Comparison of ENCODE assay signal across 1 cellular context in genomic region chr20:31837896-31838397, GRCh38.
TF ChIP-seq lines count a peak whose summit lies in the region.

No MANE protein-coding gene starts in this region.

TF ChIP-seq in SK-N-SH treated with all-trans-retinoic acid at 6 μM for 48 hours, 23 proteins besides CTCF, POLR2A, EP300 and RAD21 (continued from another document):
- TF ChIP-seq, protein P1, sequence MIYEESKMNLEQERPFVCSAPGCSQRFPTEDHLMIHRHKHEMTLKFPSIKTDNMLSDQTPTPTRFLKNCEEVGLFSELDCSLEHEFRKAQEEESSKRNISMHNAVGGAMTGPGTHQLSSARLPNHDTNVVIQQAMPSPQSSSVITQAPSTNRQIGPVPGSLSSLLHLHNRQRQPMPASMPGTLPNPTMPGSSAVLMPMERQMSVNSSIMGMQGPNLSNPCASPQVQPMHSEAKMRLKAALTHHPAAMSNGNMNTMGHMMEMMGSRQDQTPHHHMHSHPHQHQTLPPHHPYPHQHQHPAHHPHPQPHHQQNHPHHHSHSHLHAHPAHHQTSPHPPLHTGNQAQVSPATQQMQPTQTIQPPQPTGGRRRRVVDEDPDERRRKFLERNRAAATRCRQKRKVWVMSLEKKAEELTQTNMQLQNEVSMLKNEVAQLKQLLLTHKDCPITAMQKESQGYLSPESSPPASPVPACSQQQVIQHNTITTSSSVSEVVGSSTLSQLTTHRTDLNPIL (CRISPR knock-in tag; IDR thresholded peaks at IDR 0.05; ENCODE audit: low read depth), result no peak
- TF ChIP-seq, protein P2, sequence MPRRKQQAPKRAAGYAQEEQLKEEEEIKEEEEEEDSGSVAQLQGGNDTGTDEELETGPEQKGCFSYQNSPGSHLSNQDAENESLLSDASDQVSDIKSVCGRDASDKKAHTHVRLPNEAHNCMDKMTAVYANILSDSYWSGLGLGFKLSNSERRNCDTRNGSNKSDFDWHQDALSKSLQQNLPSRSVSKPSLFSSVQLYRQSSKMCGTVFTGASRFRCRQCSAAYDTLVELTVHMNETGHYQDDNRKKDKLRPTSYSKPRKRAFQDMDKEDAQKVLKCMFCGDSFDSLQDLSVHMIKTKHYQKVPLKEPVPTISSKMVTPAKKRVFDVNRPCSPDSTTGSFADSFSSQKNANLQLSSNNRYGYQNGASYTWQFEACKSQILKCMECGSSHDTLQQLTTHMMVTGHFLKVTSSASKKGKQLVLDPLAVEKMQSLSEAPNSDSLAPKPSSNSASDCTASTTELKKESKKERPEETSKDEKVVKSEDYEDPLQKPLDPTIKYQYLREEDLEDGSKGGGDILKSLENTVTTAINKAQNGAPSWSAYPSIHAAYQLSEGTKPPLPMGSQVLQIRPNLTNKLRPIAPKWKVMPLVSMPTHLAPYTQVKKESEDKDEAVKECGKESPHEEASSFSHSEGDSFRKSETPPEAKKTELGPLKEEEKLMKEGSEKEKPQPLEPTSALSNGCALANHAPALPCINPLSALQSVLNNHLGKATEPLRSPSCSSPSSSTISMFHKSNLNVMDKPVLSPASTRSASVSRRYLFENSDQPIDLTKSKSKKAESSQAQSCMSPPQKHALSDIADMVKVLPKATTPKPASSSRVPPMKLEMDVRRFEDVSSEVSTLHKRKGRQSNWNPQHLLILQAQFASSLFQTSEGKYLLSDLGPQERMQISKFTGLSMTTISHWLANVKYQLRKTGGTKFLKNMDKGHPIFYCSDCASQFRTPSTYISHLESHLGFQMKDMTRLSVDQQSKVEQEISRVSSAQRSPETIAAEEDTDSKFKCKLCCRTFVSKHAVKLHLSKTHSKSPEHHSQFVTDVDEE (CRISPR knock-in tag; IDR thresholded peaks at IDR 0.05), result no peak
- TF ChIP-seq ZNF565 (CRISPR knock-in tag; conservative IDR thresholded peaks at IDR 0.05; ENCODE audit: low read depth) (no peak), ZNF8 (CRISPR knock-in tag; IDR thresholded peaks at IDR 0.05) (no peak), ISL1 (CRISPR knock-in tag; IDR thresholded peaks at IDR 0.05) (no peak)
